In the genomic region with DNA sequence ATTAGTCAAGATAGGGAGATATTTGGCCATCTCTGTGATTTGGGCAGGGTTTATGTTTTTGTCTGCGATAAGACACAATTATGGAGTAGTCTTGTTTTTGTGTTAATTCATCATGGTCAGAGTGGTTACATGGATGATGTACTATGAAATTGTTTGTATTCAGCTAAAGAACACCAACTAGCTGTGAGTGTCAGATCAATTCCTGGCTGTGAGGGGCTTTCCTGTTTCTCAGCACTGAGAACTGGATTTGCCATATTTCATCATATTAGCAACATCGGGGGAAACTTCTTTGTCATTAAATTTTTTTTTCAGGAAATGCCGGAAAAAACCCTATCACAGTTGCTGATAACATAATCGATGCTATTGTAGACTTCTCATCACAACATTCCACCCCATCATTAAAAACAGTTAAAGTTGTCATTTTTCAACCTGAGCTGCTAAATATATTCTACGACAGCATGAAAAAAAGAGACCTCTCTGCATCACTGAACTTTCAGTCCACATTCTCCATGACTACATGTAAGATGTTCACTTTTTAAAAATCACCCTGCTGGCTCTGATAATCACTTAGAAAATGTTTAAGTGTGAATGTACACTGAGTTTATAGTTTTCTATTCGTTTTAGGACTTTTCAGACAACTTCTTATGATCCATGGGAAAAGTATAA, we compare ENCODE assay signal across 21 cellular contexts. TPM values are rescaled to one million over a fixed set of nuclear protein-coding genes. Genes with fewer than 3 reads are reported as not detected.
A peak's percentile ranks its signal among the peaks of the same experiment; 100 is the strongest.
DNase-seq lines count a peak whose midpoint lies in the region; ATAC-seq, FAIRE-seq and TF ChIP-seq lines count a peak whose summit lies in the region.
"Had no signal": no experiment of that assay in that cellular context is flagged by ENCODE, and none has a peak within 500 bp of the region (broad histone marks: within the 10 kb centered on the region; RNA-seq: fewer than 3 reads in every experiment).

No MANE protein-coding gene starts in this region.

- WGBS in GM12878 (ENCODE audit: insufficient coverage, insufficient replicate concordance, low lambda C conversion rate, missing lambda C conversion rate) = 26% methylated on average over 6 of the region's 6 CpGs
- 91% methylated on average over 6 of the region's 6 CpGs for WGBS in smooth muscle cell (ENCODE audit: low lambda C conversion rate)

- H4K20me1 ChIP-seq in GM12878 (ENCODE audit: control insufficient read depth, insufficient read depth) (no peaks in the 10 kb centered on the region), smooth muscle cell (ENCODE audit: low read depth) (no peaks in the 10 kb centered on the region)
- H4K20me1 ChIP-seq: BLaER1 had no signal

- H3K27ac ChIP-seq in GM12878 (ENCODE audit: control insufficient read depth, insufficient read depth) (peak overlapping the region; percentile 29; the same call in 1 of the 2 replicates), smooth muscle cell (ENCODE audit: low read depth) (no peak overlapping the region)
- H3K27ac ChIP-seq: 22Rv1, A549, BLaER1 had no signal

- H3K4me1 ChIP-seq in GM12878 (ENCODE audit: control insufficient read depth, insufficient read depth, low read length) (peaks cover 20% of the 10 kb centered on the region), smooth muscle cell (ENCODE audit: low read depth) (no peaks in the 10 kb centered on the region)
- H3K4me1 ChIP-seq: A549 had no signal

- RAD21 ChIA-PET in GM12878 (lab: Charles Lee; ENCODE audit: unreplicated experiment) = interaction anchor here (0.8 to 5.1 kb wide), 14 partner anchors 8 to 67 kb away, joined by 3 to 44 read pairs (median 6); a partner anchor contains a TSS

- BruUV-seq in GM12878 (replicated peaks; lab: Mats Ljungman, UMichigan) = no TSS peak

- no peaks in the 10 kb centered on the region for H3K27me3 Mint-ChIP-seq in activated T-cell treated with anti-CD3 and anti-CD28 coated beads, Interleukin-2, amount 50 U/mL, for 72 hours (ENCODE audit: low read depth)
- H3K27me3 Mint-ChIP-seq: CD4-positive, alpha-beta memory T cell had no signal

- H3K27me3 ChIP-seq in GM12878 (replicated peaks in 1 of 2; ENCODE audit: control insufficient read depth in 2 of 2, insufficient read depth in 2 of 2, low read length in 1 of 2) = no peaks in the 10 kb centered on the region
- H3K27me3 ChIP-seq in smooth muscle cell (ENCODE audit: low read depth) = no peaks in the 10 kb centered on the region
- H3K27me3 ChIP-seq: BLaER1 had no signal

- H3K4me3 ChIP-seq in GM12878 (no peak overlapping the region), smooth muscle cell (no peak overlapping the region)
- H3K4me3 ChIP-seq: A549, BLaER1, K562 had no signal

- H3K4me2 ChIP-seq in GM12878 (ENCODE audit: control insufficient read depth, insufficient read depth) = peak overlapping the region; percentile 44; the same call in 1 of the 2 replicates
- H3K4me2 ChIP-seq in smooth muscle cell = no peak overlapping the region
- H3K4me2 ChIP-seq: A549, BLaER1 had no signal

- H3K9ac ChIP-seq in GM12878 (ENCODE audit: control insufficient read depth, insufficient read depth, low read length) (no peak overlapping the region), smooth muscle cell (ENCODE audit: low read depth) (no peak overlapping the region)
- H3K9ac ChIP-seq: BLaER1 had no signal

- POLR2A ChIA-PET in GM12878 (lab: Charles Lee) = interaction anchor here (0.7 to 4.6 kb wide), 8 partner anchors 9 to 62 kb away, joined by 3 to 23 read pairs (median 4); a partner anchor contains a TSS

- TF ChIP-seq POLR2A in GM12891 (IDR thresholded peaks at IDR 0.05; ENCODE audit: low read depth, low read length) (no peak), GM12878 (IDR thresholded peaks at IDR 0.05; ENCODE audit: low read depth, low read length) (no peak)

- TF ChIP-seq CTCF in GM12878 (IDR thresholded peaks at IDR 0.05 in 2 of 3, conservative IDR thresholded peaks at IDR 0.05 in 1 of 3; ENCODE audit: control insufficient read depth in 2 of 3, extremely low read depth in 1 of 3, insufficient read depth in 1 of 3, low read depth in 3 of 3, low read length in 3 of 3) = no peak
- no peak for TF ChIP-seq CTCF in smooth muscle cell (IDR thresholded peaks at IDR 0.05; ENCODE audit: borderline replicate concordance, insufficient read depth, poor library complexity, severe bottlenecking)

- H3K4me3 Mint-ChIP-seq in activated T-cell treated with anti-CD3 and anti-CD28 coated beads, Interleukin-2, amount 50 U/mL, for 72 hours = no peak overlapping the region
- H3K4me3 Mint-ChIP-seq: CD14-positive monocyte; CD4-positive, alpha-beta memory T cell; H9 had no signal

- intact Hi-C loops in GM12878 (cut with micrococcal nuclease; ENCODE audit: unreplicated experiment) = loop anchor here (2.0 kb wide), 1 partner anchor 16 kb away; no protein-coding TSS in a partner anchor

- no peak overlapping the region for H2AFZ ChIP-seq in GM12878 (ENCODE audit: control insufficient read depth, low read depth, low read length)
- H2AFZ ChIP-seq in smooth muscle cell (ENCODE audit: low read depth) = no peak overlapping the region

- in situ Hi-C loops in GM12878 (cut with MboI) = no loop called here

- peaks cover 0 to 9% of the 10 kb centered on the region in 2 experiments; a peak in 3 of 4 replicates for H3K36me3 ChIP-seq in GM12878 (ENCODE audit: control insufficient read depth in 2 of 2, insufficient read depth in 2 of 2, low read length in 1 of 2)
- H3K36me3 ChIP-seq in smooth muscle cell (ENCODE audit: low read depth) = no peaks in the 10 kb centered on the region

- H3K27ac Mint-ChIP-seq in activated T-cell treated with anti-CD3 and anti-CD28 coated beads, Interleukin-2, amount 50 U/mL, for 72 hours = peak overlapping the region; percentile 40
- H3K27ac Mint-ChIP-seq: H9 had no signal

- H3K4me1 Mint-ChIP-seq in activated T-cell treated with anti-CD3 and anti-CD28 coated beads, Interleukin-2, amount 50 U/mL, for 72 hours (ENCODE audit: low read depth) = no peaks in the 10 kb centered on the region
- H3K4me1 Mint-ChIP-seq: CD4-positive, alpha-beta memory T cell had no signal

- no peak for ATAC-seq in activated T-cell treated with anti-CD3 and anti-CD28 coated beads, Interleukin-2, amount 50 U/mL, for 72 hours (replicated peaks in 1 of 2)
- ATAC-seq in GM12878 (peak; percentile 85), GM18858 (IDR thresholded peaks at IDR 0.05; ENCODE audit: unreplicated experiment) (no peak)
- ATAC-seq: A549, K562 had no signal

- CTCF ChIA-PET in GM12878 (lab: Yijun Ruan, JAX) = interaction anchor here (0.6 to 8.2 kb wide), 7 partner anchors 8 to 130 kb away, joined by 3 to 38 read pairs (median 7); no protein-coding TSS in a partner anchor

- no peaks in the 10 kb centered on the region for H3K9me3 ChIP-seq in GM12878 (replicated peaks; ENCODE audit: control insufficient read depth, insufficient read depth, low read length)
- no peaks in the 10 kb centered on the region for H3K9me3 ChIP-seq in smooth muscle cell (replicated peaks; ENCODE audit: low read depth)
- H3K9me3 ChIP-seq: A549, BLaER1 had no signal

- SMC1A ChIA-PET in GM12878 (lab: Charles Lee; ENCODE audit: uncharacterized antibody, unreplicated experiment) = interaction anchor here (0.6 to 8.0 kb wide), 20 partner anchors 8 to 237 kb away, joined by 3 to 65 read pairs (median 4); a partner anchor contains a TSS

- no peak for TF ChIP-seq RAD21 in GM12878 (IDR thresholded peaks at IDR 0.05; ENCODE audit: insufficient read depth, low read depth, low read length)

- H3F3A ChIP-seq in smooth muscle cell (ENCODE audit: low read depth) = no peaks in the 10 kb centered on the region

- FAIRE-seq in GM12891 (lab: Jason Lieb, UNC) (peak; percentile 57), GM12878 (lab: Jason Lieb, UNC) (no peak)
- FAIRE-seq: A549, H1, HTR-8/SVneo, K562 had no signal

- no peak for DNase-seq in activated T-cell treated with anti-CD3 and anti-CD28 coated beads, Interleukin-2, amount 50 U/mL, for 72 hours
- DNase-seq in activated T-cell treated with anti-CD3 and anti-CD28 coated beads, Interleukin-2, amount 50 U/mL, for 1 hour = no peak
- DNase-seq in GM12891 (ENCODE audit: insufficient read length, low spot score) = no peak
- peak; percentile 46 for DNase-seq in GM12878 (ENCODE audit: low read depth, low spot score)
- DNase-seq in ureter (ENCODE audit: low spot score) = no peak
- no peak for DNase-seq in smooth muscle cell (lab: John Stamatoyannopoulos, UW; ENCODE audit: unreplicated experiment)
- DNase-seq: AML-193; CD4-positive, alpha-beta memory T cell; DMS153; DMS79 treated with DMSO at 0.1 percent for 48 hours; GF-D8; H9; IMR-90 had no signal

- H3K79me2 ChIP-seq in GM12878 (ENCODE audit: control insufficient read depth, insufficient read depth, low read length) (no peaks in the 10 kb centered on the region), smooth muscle cell (ENCODE audit: low read depth) (no peaks in the 10 kb centered on the region)

- H3K36me3 Mint-ChIP-seq in activated T-cell treated with anti-CD3 and anti-CD28 coated beads, Interleukin-2, amount 50 U/mL, for 72 hours (ENCODE audit: insufficient read depth in 2 of 2) = peaks cover 3 to 17% of the 10 kb centered on the region in 2 donors

- H3K9me3 Mint-ChIP-seq in activated T-cell treated with anti-CD3 and anti-CD28 coated beads, Interleukin-2, amount 50 U/mL, for 72 hours = peaks cover 0 to 1% of the 10 kb centered on the region in 2 donors
- H3K9me3 Mint-ChIP-seq: CD14-positive monocyte; CD4-positive, alpha-beta memory T cell had no signal

- TF ChIP-seq EP300 in GM12878 (IDR thresholded peaks at IDR 0.05; ENCODE audit: borderline replicate concordance in 1 of 2, control insufficient read depth in 1 of 2, low read depth in 2 of 2, low read length in 2 of 2) = no peak

RNA-seq across cellular contexts. Expression of a gene that starts 49.2 kb away (rescaled TPM):
- 10 to 100 TPM; 23.7 to 28.6 TPM for total RNA-seq in activated T-cell treated with anti-CD3 and anti-CD28 coated beads, Interleukin-2, amount 50 U/mL, for 72 hours
- 20.3 TPM for polyA plus RNA-seq in GM12891 (2012; ENCODE audit: low read depth, missing spikeins)
- 378 and 381 TPM in 2 replicates for total RNA-seq in GM12878 (2013; cell fraction: nucleolus; rRNA removed)
- total RNA-seq in GM12878 (2014; rRNA removed) (38.9 and 45.0 TPM in 2 replicates), GM12878 (2014; rRNA removed; fragmentation: Illumina TruSeq; extraction: Trizol) (37.2 and 41.8 TPM in 2 replicates), GM12878 (2021) (33.2 and 35.3 TPM in 2 replicates), ureter (3.9 TPM), smooth muscle cell (not detected in 2 replicates)
- 20.1 TPM for polyA plus RNA-seq in GM12878 (2011; ENCODE audit: low read depth)
- polyA plus RNA-seq in GM12878 (2011; rRNA removed) (234 and 299 TPM in 2 replicates), GM12878 (2014; fragmentation: Illumina TruSeq; extraction: Trizol) (68.7 and 104 TPM in 2 replicates), GM12878 (2014; fragmentation: Nextera tagmentation; extraction: Ambion mirVana) (1 to 10 TPM; 9.0 to 9.7 TPM), GM12878 (2014; rRNA removed) (67.1 and 74.7 TPM in 2 replicates), GM12878 (2016; fragmentation: Nextera tagmentation; extraction: Ambion mirVana) (10 to 100 TPM; 17.7 to 21.1 TPM), smooth muscle cell (0.40 TPM in 1 of 2 replicates, not detected in the other)
- polyA plus RNA-seq in GM12878 (2011; cell fraction: cytosol; rRNA removed) = 89.6 and 95.6 TPM in 2 replicates
- 391 and 471 TPM in 2 replicates for polyA plus RNA-seq in GM12878 (2011; cell fraction: nucleus; rRNA removed)
- polyA plus RNA-seq in GM12878 (2012) = 23.6 and 25.3 TPM in 2 replicates
- polyA minus RNA-seq in GM12878 (2011; rRNA and poly(A)+ RNA removed) = 59.2 and 75.6 TPM in 2 replicates
- polyA minus RNA-seq in GM12878 (2011; cell fraction: cytosol; rRNA and poly(A)+ RNA removed) = 23.7 and 27.7 TPM in 2 replicates
- 73.7 and 76.1 TPM in 2 replicates for polyA minus RNA-seq in GM12878 (2011; cell fraction: nucleus; rRNA and poly(A)+ RNA removed)
- total RNA-seq: IMR-90 had no signal

RNA-seq across cellular contexts. Expression of a gene that starts 54.0 kb away (rescaled TPM):
- total RNA-seq in activated T-cell treated with anti-CD3 and anti-CD28 coated beads, Interleukin-2, amount 50 U/mL, for 72 hours = 10 to 100 TPM; 56.5 to 80.1 TPM
- polyA plus RNA-seq in GM12891 (2012; ENCODE audit: low read depth, missing spikeins) = 24.6 TPM
- total RNA-seq in GM12878 (2013; cell fraction: nucleolus; rRNA removed) = 774 and 778 TPM in 2 replicates
- total RNA-seq in GM12878 (2014; rRNA removed) (111 and 132 TPM in 2 replicates), GM12878 (2014; rRNA removed; fragmentation: Illumina TruSeq; extraction: Trizol) (140 and 143 TPM in 2 replicates), GM12878 (2021) (87.0 and 95.5 TPM in 2 replicates), ureter (51.3 TPM), smooth muscle cell (14.5 and 26.2 TPM in 2 replicates)
- polyA plus RNA-seq in GM12878 (2011; ENCODE audit: low read depth) = 32.0 TPM
- polyA plus RNA-seq in GM12878 (2011; rRNA removed) (189 and 253 TPM in 2 replicates), GM12878 (2014; fragmentation: Illumina TruSeq; extraction: Trizol) (92.0 and 115 TPM in 2 replicates), GM12878 (2014; fragmentation: Nextera tagmentation; extraction: Ambion mirVana) (10 to 100 TPM; 21.6 to 57.0 TPM), GM12878 (2014; rRNA removed) (76.3 and 93.3 TPM in 2 replicates), GM12878 (2016; fragmentation: Nextera tagmentation; extraction: Ambion mirVana) (10 to 100 TPM; 39.8 to 44.3 TPM), smooth muscle cell (2.8 and 3.0 TPM in 2 replicates)
- 97.7 and 115 TPM in 2 replicates for polyA plus RNA-seq in GM12878 (2011; cell fraction: cytosol; rRNA removed)
- polyA plus RNA-seq in GM12878 (2011; cell fraction: nucleus; rRNA removed) = 202 and 212 TPM in 2 replicates
- 41.3 and 41.4 TPM in 2 replicates for polyA plus RNA-seq in GM12878 (2012)
- polyA minus RNA-seq in GM12878 (2011; rRNA and poly(A)+ RNA removed) = 213 and 234 TPM in 2 replicates
- polyA minus RNA-seq in GM12878 (2011; cell fraction: cytosol; rRNA and poly(A)+ RNA removed) = 86.9 and 96.8 TPM in 2 replicates
- polyA minus RNA-seq in GM12878 (2011; cell fraction: nucleus; rRNA and poly(A)+ RNA removed) = 204 and 283 TPM in 2 replicates
